Comparison of ENCODE assay signal across 10 cellular contexts in the genomic region with DNA sequence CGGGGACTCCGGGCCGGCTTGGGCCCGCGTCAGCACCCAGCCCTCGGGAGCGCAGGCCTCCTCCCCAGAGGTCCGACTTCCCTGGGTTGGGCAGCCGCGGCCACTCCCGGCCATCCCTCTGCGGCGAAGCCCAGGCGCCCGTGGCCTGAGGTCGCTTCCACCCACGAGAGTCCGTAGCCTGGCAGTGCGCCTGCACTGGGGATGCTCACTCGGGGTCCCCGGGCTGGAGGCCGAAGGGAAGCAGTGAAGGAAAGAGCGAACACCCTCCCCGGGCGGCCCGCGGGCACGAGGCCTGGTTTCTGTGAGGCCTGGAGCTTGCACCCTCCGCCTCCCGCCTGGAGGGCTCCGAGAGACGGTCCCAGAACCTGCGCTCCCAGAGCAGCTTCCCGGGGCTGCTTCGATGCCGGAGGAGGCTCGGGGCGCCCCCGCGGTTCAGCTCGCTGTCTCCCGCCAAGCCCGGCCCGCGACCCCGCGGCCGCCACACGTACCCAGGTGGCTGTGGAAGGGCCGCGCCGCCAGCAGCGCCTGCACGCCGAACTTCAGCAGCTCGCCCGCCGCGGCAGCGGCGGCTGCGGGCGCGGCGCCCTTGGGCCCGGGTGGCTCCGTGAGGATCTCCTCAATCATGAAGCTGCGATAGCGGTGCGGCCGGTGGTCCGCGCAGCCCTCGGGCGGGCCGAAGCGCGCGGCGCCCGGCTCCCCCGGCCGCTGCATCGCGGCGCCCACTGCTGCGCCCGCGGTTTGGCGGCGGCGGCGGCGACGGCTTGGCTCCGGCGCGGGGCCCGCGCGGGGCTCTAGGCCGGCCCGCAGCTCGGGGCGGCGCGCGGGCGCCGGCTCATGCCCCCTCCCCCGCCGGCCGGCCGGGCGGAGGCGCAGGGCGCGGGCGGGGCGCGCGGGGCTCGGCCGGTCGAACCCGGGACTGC. TPM values are rescaled to one million over a fixed set of nuclear protein-coding genes. Genes with fewer than 3 reads are reported as not detected.
DNase-seq lines count a peak whose midpoint lies in the region; ATAC-seq and TF ChIP-seq lines count a peak whose summit lies in the region.
"Had no signal": no experiment of that assay in that cellular context is flagged by ENCODE, and none has a peak within 500 bp of the region (broad histone marks: within the 10 kb centered on the region; RNA-seq: fewer than 3 reads in every experiment).

A gene with protein sequence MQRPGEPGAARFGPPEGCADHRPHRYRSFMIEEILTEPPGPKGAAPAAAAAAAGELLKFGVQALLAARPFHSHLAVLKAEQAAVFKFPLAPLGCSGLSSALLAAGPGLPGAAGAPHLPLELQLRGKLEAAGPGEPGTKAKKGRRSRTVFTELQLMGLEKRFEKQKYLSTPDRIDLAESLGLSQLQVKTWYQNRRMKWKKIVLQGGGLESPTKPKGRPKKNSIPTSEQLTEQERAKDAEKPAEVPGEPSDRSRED (minus strand): TSS at position 920 of the 920 bp plus-strand sequence. CDS start 209 bp downstream, at position 711.

- H3K4me1 ChIP-seq in RWPE2 (ENCODE audit: insufficient read depth, poor library complexity, severe bottlenecking) (no peaks in the 10 kb centered on the region), hepatocyte (ENCODE audit: insufficient read depth) (peaks cover 35% of the 10 kb centered on the region), gastrocnemius medialis (peaks cover 32 to 39% of the 10 kb centered on the region in 2 donors), OCI-LY7 (ENCODE audit: insufficient read depth, low read length, poor library complexity, severe bottlenecking) (no peaks in the 10 kb centered on the region)

- peak within 1 kb of the TSS; percentile 88 for H3K4me2 ChIP-seq in hepatocyte
- H3K4me2 ChIP-seq in OCI-LY7 (ENCODE audit: low read length), result no peak within 1 kb of the TSS

- 3% methylated on average over 85 of the region's 126 CpGs for WGBS in hepatocyte (ENCODE audit: low lambda C conversion rate, missing lambda C conversion rate)

- no peaks in the 10 kb centered on the region for H3K36me3 ChIP-seq in RWPE2 (ENCODE audit: low read depth)
- no peaks in the 10 kb centered on the region for H3K36me3 ChIP-seq in hepatocyte (replicated peaks; ENCODE audit: insufficient read depth, low read depth)
- no peaks in the 10 kb centered on the region for H3K36me3 ChIP-seq in gastrocnemius medialis
- no peaks in the 10 kb centered on the region for H3K36me3 ChIP-seq in OCI-LY7 (ENCODE audit: insufficient read depth, low read length)

- H3K27me3 ChIP-seq in RWPE2 (ENCODE audit: insufficient read depth, poor library complexity, severe bottlenecking), result peaks cover 92% of the 10 kb centered on the region
- H3K27me3 ChIP-seq in hepatocyte, result peaks cover 94% of the 10 kb centered on the region
- H3K27me3 ChIP-seq in gastrocnemius medialis, result peaks cover 89 to 95% (median 94%) of the 10 kb centered on the region in 3 donors

- POLR2A ChIA-PET in RWPE1 (lab: Yijun Ruan, JAX; ENCODE audit: low non-redundant PET) (no interaction called here), OCI-LY7 (lab: Charles Lee) (no interaction called here)

- peak within 1 kb of the TSS; percentile 35 for H2AFZ ChIP-seq in hepatocyte
- H2AFZ ChIP-seq in OCI-LY7 (ENCODE audit: low read length), result no peak within 1 kb of the TSS

- H4K20me1 ChIP-seq in hepatocyte (ENCODE audit: insufficient read depth, poor library complexity, severe bottlenecking), result no peaks in the 10 kb centered on the region
- H4K20me1 ChIP-seq in OCI-LY7 (ENCODE audit: insufficient read depth, low read length), result no peaks in the 10 kb centered on the region

- H3K79me2 ChIP-seq in hepatocyte, result no peaks in the 10 kb centered on the region
- H3K79me2 ChIP-seq in OCI-LY7 (ENCODE audit: insufficient read depth, low read depth, low read length), result no peaks in the 10 kb centered on the region

- peak within 1 kb of the TSS; percentile 12 for H3K4me3 ChIP-seq in RWPE2 (ENCODE audit: severe bottlenecking)
- no peak within 1 kb of the TSS for H3K4me3 ChIP-seq in hepatocyte
- H3K4me3 ChIP-seq in gastrocnemius medialis, result peak within 1 kb of the TSS; percentile 30 to 49 (median 35)
- no peak within 1 kb of the TSS for H3K4me3 ChIP-seq in OCI-LY7 (ENCODE audit: low read depth, low read length, poor library complexity, severe bottlenecking)

- in situ Hi-C loops in gastrocnemius medialis (cut with MboI; ENCODE audit: low sequenced_read_pairs in 4 of 4), result loop anchor here in 2 of 4 donors (25.0 kb wide), 1 partner anchor 792 kb away; no protein-coding TSS in a partner anchor

- peak in 2 of 3 experiments; percentile 83 to 91 for DNase-seq in NCI-H1417 (lab: John Stamatoyannopoulos, UW)
- no peak for DNase-seq in NCI-H1417 treated with DMSO at 0.1 percent for 48 hours (lab: John Stamatoyannopoulos, UW)
- no peak for DNase-seq in RWPE2 (ENCODE audit: low spot score)
- DNase-seq in hepatocyte (ENCODE audit: low spot score), result no peak
- no peak for DNase-seq in gastrocnemius medialis
- no peak for DNase-seq in RWPE1 (ENCODE audit: low spot score)
- DNase-seq in OCI-LY7 (ENCODE audit: low spot score), result no peak
- DNase-seq: NK-92 treated with Interleukin-12 subunit alpha and Interleukin-12 subunit beta, amount 100 ng/mL, for 24 hours had no signal

- BruUV-seq in OCI-LY7 (replicated peaks; lab: Mats Ljungman, UMichigan), result no TSS peak

- no peak for TF ChIP-seq CTCF in RWPE2 (IDR thresholded peaks at IDR 0.05; ENCODE audit: poor library complexity, severe bottlenecking)
- no peak for TF ChIP-seq CTCF in hepatocyte (IDR thresholded peaks at IDR 0.05; ENCODE audit: poor library complexity)
- no peak for TF ChIP-seq CTCF in gastrocnemius medialis (IDR thresholded peaks at IDR 0.05 in 4 of 5, conservative IDR thresholded peaks at IDR 0.05 in 1 of 5)
- no peak for TF ChIP-seq CTCF in RWPE1 (conservative IDR thresholded peaks at IDR 0.05; ENCODE audit: low read depth)
- no peak for TF ChIP-seq CTCF in OCI-LY7 (conservative IDR thresholded peaks at IDR 0.05; ENCODE audit: low read length)

- intact Hi-C loops in gastrocnemius medialis (cut with DNase I; ENCODE audit: low total_unique reads), result no loop called here
- intact Hi-C loops in OCI-LY7 (cut with micrococcal nuclease; ENCODE audit: unreplicated experiment), result no loop called here

- H3K9me2 ChIP-seq in hepatocyte (replicated peaks; ENCODE audit: insufficient read depth) (no peaks in the 10 kb centered on the region), OCI-LY7 (ENCODE audit: insufficient read depth, low read length) (no peaks in the 10 kb centered on the region)

- ATAC-seq in RWPE2 (ENCODE audit: low read depth) (no peak), gastrocnemius medialis (no peak), GM19467 (IDR thresholded peaks at IDR 0.05; ENCODE audit: unreplicated experiment) (no peak)

- CTCF ChIA-PET in RWPE1 (lab: Yijun Ruan, JAX), result no interaction called here
- CTCF ChIA-PET in OCI-LY7 (lab: Charles Lee; ENCODE audit: unreplicated experiment), result no interaction called here

- H3K27ac ChIP-seq in RWPE2 (ENCODE audit: poor library complexity, severe bottlenecking) (no peak within 1 kb of the TSS), hepatocyte (no peak within 1 kb of the TSS), gastrocnemius medialis (no peak within 1 kb of the TSS), RWPE1 (no peak within 1 kb of the TSS), OCI-LY7 (ENCODE audit: low read depth, low read length, poor library complexity, severe bottlenecking) (no peak within 1 kb of the TSS)

- no peak for TF ChIP-seq POLR2A in gastrocnemius medialis (IDR thresholded peaks at IDR 0.05)

- H3K9me3 ChIP-seq in RWPE2 (ENCODE audit: severe bottlenecking), result no peaks in the 10 kb centered on the region
- H3K9me3 ChIP-seq in hepatocyte (ENCODE audit: low read depth), result no peaks in the 10 kb centered on the region
- no peaks in the 10 kb centered on the region for H3K9me3 ChIP-seq in gastrocnemius medialis
- H3K9me3 ChIP-seq in OCI-LY7 (ENCODE audit: low read length), result no peaks in the 10 kb centered on the region

RNA-seq across cellular contexts. Expression of the gene that starts here (rescaled TPM):
- total RNA-seq in hepatocyte (0.20 and 0.50 TPM in 2 replicates), gastrocnemius medialis (not detected), OCI-LY7 (2022) (not detected in 2 replicates)
- 0.47 TPM in 1 of 2 replicates, not detected in the other for polyA plus RNA-seq in hepatocyte
- not detected in 2 replicates for total RNA-seq in OCI-LY7 (2014; rRNA removed; shearing (Covaris generic))
- polyA plus RNA-seq: AG04450 had no signal

Comparison
In these comparisons a context has a peak if more than half of its experiments do, and no peak if none do; other contexts are left out.
1. DNase-seq: peak in NCI-H1417 (2 of 3); none in NCI-H1417 treated with DMSO at 0.1 percent for 48 hours (single experiment), RWPE2 (single experiment), hepatocyte (single experiment), gastrocnemius medialis (0 of 2), RWPE1 (single experiment) and OCI-LY7 (single experiment).
2. H3K4me3 ChIP-seq: peak in RWPE2 (single experiment) and gastrocnemius medialis (4 of 4); none in hepatocyte (single experiment) and OCI-LY7 (single experiment).